In genomic region chrX:73215263-73215662, GRCh38 we compare ENCODE assay signal across 10 cellular contexts. TPM values are rescaled to one million over a fixed set of nuclear protein-coding genes. Genes with fewer than 3 reads are reported as not detected.
DNase-seq lines count a peak whose midpoint lies in the region; ATAC-seq and TF ChIP-seq lines count a peak whose summit lies in the region.
"Had no signal": no experiment of that assay in that cellular context is flagged by ENCODE, and none has a peak within 500 bp of the region (broad histone marks: within the 10 kb centered on the region; RNA-seq: fewer than 3 reads in every experiment).

No MANE protein-coding gene starts in this region.

- 9 to 19% methylated on average over 8 of the region's 8 CpGs for WGBS in testis, 2 donors

- peak overlapping the region; percentile 54 for H3K9ac ChIP-seq in iPS-15b (ENCODE audit: low read depth, low read length)
- peak overlapping the region; percentile 30 to 78 for H3K9ac ChIP-seq in stomach smooth muscle (ENCODE audit: low read length in 2 of 2)

- no peaks in the 10 kb centered on the region for H3K9me3 ChIP-seq in iPS-15b (ENCODE audit: control insufficient read depth, insufficient read depth, low read length)
- H3K9me3 ChIP-seq in stomach smooth muscle (ENCODE audit: control insufficient read depth in 2 of 2, low read length in 2 of 2), result peaks cover 0 to 4% of the 10 kb centered on the region in 2 donors
- no peaks in the 10 kb centered on the region for H3K9me3 ChIP-seq in testis

- no peak for TF ChIP-seq CTCF in activated B cell treated with CpG ODN at 0.5 μM for 24 hours (IDR thresholded peaks at IDR 0.05)
- no peak for TF ChIP-seq CTCF in testis (IDR thresholded peaks at IDR 0.05)

- H3K4me3 ChIP-seq in iPS-15b (ENCODE audit: low read depth, low read length) (peak overlapping the region; percentile 66), stomach smooth muscle (ENCODE audit: low read length in 2 of 2) (peak overlapping the region; percentile 75 to 87), testis (peak overlapping the region in 1 of 2 donors; percentile 63)

- H3K27ac Mint-ChIP-seq in activated CD4-positive, alpha-beta T cell treated with anti-CD3 and anti-CD28 coated beads, Interleukin-2, amount 10 ng/mL, durations not matched to agents 24 days and 14 days, result no peak overlapping the region
- H3K27ac Mint-ChIP-seq in activated B cell treated with CpG ODN at 0.5 μM for 24 hours, result peak overlapping the region; percentile 59

- peak overlapping the region; percentile 96 for H3K4me3 Mint-ChIP-seq in activated CD4-positive, alpha-beta T cell treated with anti-CD3 and anti-CD28 coated beads, Interleukin-2, amount 10 ng/mL, durations not matched to agents 24 days and 14 days
- peak overlapping the region; percentile 74 for H3K4me3 Mint-ChIP-seq in activated B cell treated with CpG ODN at 0.5 μM for 24 hours

- no peak for ATAC-seq in activated B cell treated with CpG ODN at 0.5 μM for 24 hours (ENCODE audit: low read depth)

- no peak for TF ChIP-seq POLR2A in testis (IDR thresholded peaks at IDR 0.05)

- no peaks in the 10 kb centered on the region for H3K27me3 ChIP-seq in iPS-15b (ENCODE audit: control insufficient read depth, insufficient read depth, low read length)
- H3K27me3 ChIP-seq in stomach smooth muscle (ENCODE audit: control insufficient read depth in 1 of 2, insufficient read depth in 2 of 2, low read length in 2 of 2), result no peaks in the 10 kb centered on the region
- no peaks in the 10 kb centered on the region for H3K27me3 ChIP-seq in testis

- peak; percentile 52 for DNase-seq in activated CD4-positive, alpha-beta T cell treated with anti-CD3 and anti-CD28 coated beads, Interleukin-2, amount 10 ng/mL, durations not matched to agents 24 days and 14 days
- no peak for DNase-seq in activated CD4-positive, alpha-beta T cell treated with anti-CD3 and anti-CD28 coated beads for 1 hour
- no peak for DNase-seq in activated B cell treated with CpG ODN at 0.5 μM for 24 hours
- no peak for DNase-seq in dedifferentiated amniotic fluid mesenchymal stem cell (ENCODE audit: extremely low spot score)
- DNase-seq in hepatic stellate cell (ENCODE audit: low spot score), result no peak
- DNase-seq in testis, result no peak
- DNase-seq: foreskin melanocyte, WERI-Rb-1 had no signal

- CTCF ChIA-PET in activated B cell treated with CpG ODN at 0.5 μM for 24 hours (lab: Charles Lee), result no interaction called here

- H3K4me1 Mint-ChIP-seq in activated CD4-positive, alpha-beta T cell treated with anti-CD3 and anti-CD28 coated beads, Interleukin-2, amount 10 ng/mL, durations not matched to agents 24 days and 14 days, result peaks cover 11% of the 10 kb centered on the region
- H3K4me1 Mint-ChIP-seq in activated B cell treated with CpG ODN at 0.5 μM for 24 hours, result peaks cover 6% of the 10 kb centered on the region

- POLR2A ChIA-PET in activated B cell treated with CpG ODN at 0.5 μM for 24 hours (lab: Charles Lee), result no interaction called here

- no peaks in the 10 kb centered on the region for H3K36me3 ChIP-seq in iPS-15b (ENCODE audit: control insufficient read depth, insufficient read depth, low read length)
- H3K36me3 ChIP-seq in stomach smooth muscle (ENCODE audit: control insufficient read depth in 2 of 2, insufficient read depth in 2 of 2, low read length in 2 of 2), result no peaks in the 10 kb centered on the region
- no peaks in the 10 kb centered on the region for H3K36me3 ChIP-seq in testis (ENCODE audit: low read depth, missing control alignments)
- H3K36me3 ChIP-seq: WERI-Rb-1 had no signal

- peak overlapping the region; percentile 31 for H3K27ac ChIP-seq in stomach smooth muscle (ENCODE audit: low read length)
- H3K27ac ChIP-seq in testis, result no peak overlapping the region
- H3K27ac ChIP-seq: WERI-Rb-1 had no signal

- H3K4me1 ChIP-seq in iPS-15b (ENCODE audit: control insufficient read depth, insufficient read depth, low read length) (no peaks in the 10 kb centered on the region), stomach smooth muscle (ENCODE audit: control insufficient read depth, insufficient read depth, low read length) (no peaks in the 10 kb centered on the region), testis (no peaks in the 10 kb centered on the region)

- H3K27me3 Mint-ChIP-seq in activated CD4-positive, alpha-beta T cell treated with anti-CD3 and anti-CD28 coated beads, Interleukin-2, amount 10 ng/mL, durations not matched to agents 24 days and 14 days, result peaks cover 6% of the 10 kb centered on the region
- peaks cover 3% of the 10 kb centered on the region for H3K27me3 Mint-ChIP-seq in activated B cell treated with CpG ODN at 0.5 μM for 24 hours

- intact Hi-C loops in activated CD4-positive, alpha-beta T cell treated with anti-CD3 and anti-CD28 coated beads, Interleukin-2, amount 10 ng/mL, durations not matched to agents 24 days and 14 days (cut with micrococcal nuclease), result no loop called here
- intact Hi-C loops in activated B cell treated with CpG ODN at 0.5 μM for 24 hours (cut with micrococcal nuclease) (no loop called here), testis (cut with DNase I; ENCODE audit: low total_unique reads) (no loop called here)

- H3K36me3 Mint-ChIP-seq in activated CD4-positive, alpha-beta T cell treated with anti-CD3 and anti-CD28 coated beads, Interleukin-2, amount 10 ng/mL, durations not matched to agents 24 days and 14 days (ENCODE audit: low read depth), result no peaks in the 10 kb centered on the region
- no peaks in the 10 kb centered on the region for H3K36me3 Mint-ChIP-seq in activated B cell treated with CpG ODN at 0.5 μM for 24 hours (ENCODE audit: low read depth)

- no peaks in the 10 kb centered on the region for H3K9me3 Mint-ChIP-seq in activated CD4-positive, alpha-beta T cell treated with anti-CD3 and anti-CD28 coated beads, Interleukin-2, amount 10 ng/mL, durations not matched to agents 24 days and 14 days
- H3K9me3 Mint-ChIP-seq in activated B cell treated with CpG ODN at 0.5 μM for 24 hours, result peaks cover 4% of the 10 kb centered on the region

RNA-seq across cellular contexts. Expression of gene NAP1L2, which starts 0.6 kb away (rescaled TPM):
- total RNA-seq in activated CD4-positive, alpha-beta T cell treated with anti-CD3 and anti-CD28 coated beads, Interleukin-2, amount 10 ng/mL, durations not matched to agents 24 days and 14 days, result 1.9 and 2.1 TPM in 2 replicates
- total RNA-seq in activated B cell treated with CpG ODN at 0.5 μM for 24 hours (0.80 and 1.1 TPM in 2 replicates), testis (1 to 10 TPM; 3.8 to 5.1 TPM)
- 4.5 TPM for polyA plus RNA-seq in testis (ENCODE audit: insufficient read depth, low read depth, low replicate concordance)
